In the genomic region with DNA sequence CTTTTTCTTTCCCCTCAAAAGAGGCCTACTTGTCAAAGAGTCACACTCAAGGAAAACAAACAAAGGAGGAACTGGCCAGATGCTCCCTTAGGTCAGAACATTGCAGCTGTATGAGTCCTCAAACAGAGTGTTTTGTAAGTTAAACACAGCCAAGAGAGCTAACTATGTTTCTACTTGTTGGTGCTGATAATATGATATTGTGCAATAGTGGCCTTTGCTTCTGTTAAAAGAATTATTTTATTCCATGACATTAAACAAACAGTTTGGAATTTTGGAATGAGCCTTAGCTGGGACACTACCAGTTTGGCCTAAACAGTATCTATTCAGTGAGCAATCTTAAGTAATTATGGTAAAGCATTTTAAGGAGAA, we compare ENCODE assay signal across 14 cellular contexts. TPM values are rescaled to one million over a fixed set of nuclear protein-coding genes. Genes with fewer than 3 reads are reported as not detected.
A peak's percentile ranks its signal among the peaks of the same experiment; 100 is the strongest.
DNase-seq lines count a peak whose midpoint lies in the region; ATAC-seq, FAIRE-seq and TF ChIP-seq lines count a peak whose summit lies in the region.
"Had no signal": no experiment of that assay in that cellular context is flagged by ENCODE, and none has a peak within 500 bp of the region (broad histone marks: within the 10 kb centered on the region; RNA-seq: fewer than 3 reads in every experiment).

No MANE protein-coding gene starts in this region.

- TF ChIP-seq EP300 in A549 (IDR thresholded peaks at IDR 0.05): no peak

- TF ChIP-seq CTCF in A549 (IDR thresholded peaks at IDR 0.05) (no peak), fibroblast of the aortic adventitia (IDR thresholded peaks at IDR 0.05; ENCODE audit: insufficient read depth, low read length) (no peak)

- H3K36me3 ChIP-seq in muscle layer of duodenum (ENCODE audit: control insufficient read depth in 1 of 2, insufficient read depth in 2 of 2, low read length in 2 of 2): no peaks in the 10 kb centered on the region

- TF ChIP-seq POLR2A in A549 (IDR thresholded peaks at IDR 0.05; ENCODE audit: low read length): no peak

- H3K4me1 ChIP-seq in A549 (peaks cover 6% of the 10 kb centered on the region; the same call in 2 of the 3 replicates), muscle layer of duodenum (ENCODE audit: control insufficient read depth in 1 of 2, insufficient read depth in 2 of 2, low read length in 2 of 2) (peaks cover 0 to 6% of the 10 kb centered on the region in 2 donors)

- no peak overlapping the region for H3K4me2 ChIP-seq in A549

- POLR2A ChIA-PET in A549 (lab: Yijun Ruan, JAX): interaction anchor here (0.7 kb wide), 1 partner anchor 78 kb away, joined by 6 read pairs; no protein-coding TSS in a partner anchor

- FAIRE-seq in A549 (lab: Jason Lieb, UNC): peak; percentile 72
- FAIRE-seq: endothelial cell of umbilical vein had no signal

- CTCF ChIA-PET in A549 (lab: Yijun Ruan, JAX): interaction anchor here (0.6 kb wide), 1 partner anchor 296 kb away, joined by 3 read pairs; no protein-coding TSS in a partner anchor

- H3K27me3 ChIP-seq in muscle layer of duodenum (ENCODE audit: low read depth, low read length): no peaks in the 10 kb centered on the region

- H3K27ac ChIP-seq in A549 (no peak overlapping the region), muscle layer of duodenum (ENCODE audit: low read length) (peak overlapping the region; percentile 21)

- peak in 1 of 2 experiments; percentile 11 for DNase-seq in A549 (ENCODE audit: low read depth in 1 of 2, low spot score in 1 of 2)
- peak; percentile 41 for DNase-seq in NCI-H774 (lab: John Stamatoyannopoulos, UW)
- DNase-seq in fibroblast of the aortic adventitia (ENCODE audit: low read depth): peak; percentile 98
- no peak for DNase-seq in NCI-H1105 treated with DMSO at 0.1 percent for 48 hours (lab: John Stamatoyannopoulos, UW)
- DNase-seq in SIG-M5 treated with dmso at 0.1 percent for 504 hours (lab: John Stamatoyannopoulos, UW; ENCODE audit: unreplicated experiment): no peak
- DNase-seq in activated effector memory CD4-positive, alpha-beta T cell treated with anti-CD3 and anti-CD28 coated beads, Interleukin-2, amount 50 U/mL, for 16 hours: no peak
- DNase-seq: activated CD4-positive, alpha-beta T cell treated with anti-CD3 and anti-CD28 coated beads, Interleukin-2, amount 50 U/mL, for 1 hour; activated naive CD8-positive, alpha-beta T cell treated with anti-CD3 and anti-CD28 coated beads for 36 hours; NCI-H2029 treated with DMSO at 0.1 percent for 48 hours had no signal

- ATAC-seq in A549 (no peak), GM19467 (IDR thresholded peaks at IDR 0.05; ENCODE audit: unreplicated experiment) (no peak)

- H3K4me3 ChIP-seq in A549 (no peak overlapping the region), fibroblast of the aortic adventitia (ENCODE audit: low read depth, low read length) (no peak overlapping the region), muscle layer of duodenum (ENCODE audit: low read depth in 1 of 2, low read length in 2 of 2) (no peak overlapping the region)

- TF ChIP-seq RAD21 in A549 (conservative IDR thresholded peaks at IDR 0.05 in 1 of 2, IDR thresholded peaks at IDR 0.05 in 1 of 2): no peak

- no peaks in the 10 kb centered on the region for H3K9me3 ChIP-seq in A549
- no peaks in the 10 kb centered on the region for H3K9me3 ChIP-seq in muscle layer of duodenum (ENCODE audit: control insufficient read depth in 1 of 2, low read length in 2 of 2)

TF ChIP-seq in A549, 52 proteins besides CTCF, POLR2A, EP300 and RAD21:
- no peak for TF ChIP-seq GATA3 (IDR thresholded peaks at IDR 0.05; ENCODE audit: borderline replicate concordance)
- TF ChIP-seq CEBPB (IDR thresholded peaks at IDR 0.05): peak; percentile 51 to 65; a peak in 2 of 4 replicates

RNA-seq across cellular contexts. Expression of a gene that starts 56.0 kb away (rescaled TPM):
- polyA plus RNA-seq in A549 (2011; rRNA removed) (not detected in 2 replicates), A549 (2017; fragmentation: RNase III; extraction: RNeasy Plus Mini Kit Qiagen cat#74134 plus additional on column Dnase treatment) (not detected in 3 replicates)
- polyA plus RNA-seq in A549 (2012; cell fraction: cytosol; rRNA removed): not detected in 2 replicates
- polyA plus RNA-seq in A549 (2012; cell fraction: nucleus; rRNA removed): not detected in 2 replicates
- not detected in 2 replicates for polyA minus RNA-seq in A549 (2011; rRNA and poly(A)+ RNA removed)
- total RNA-seq in fibroblast of the aortic adventitia (ENCODE audit: low replicate concordance): not detected in 2 replicates
- total RNA-seq: A673; activated naive CD8-positive, alpha-beta T cell treated with anti-CD3 and anti-CD28 coated beads for 36 hours; endothelial cell of umbilical vein; mononuclear cell had no signal
- polyA plus RNA-seq: endothelial cell of umbilical vein had no signal

RNA-seq across cellular contexts. Expression of a gene that starts 56.6 kb away (rescaled TPM):
- polyA plus RNA-seq in A549 (2011; rRNA removed): 0.31 and 0.38 TPM in 2 replicates
- 0.01 TPM in 1 of 2 replicates, not detected in the other for polyA plus RNA-seq in A549 (2012; cell fraction: cytosol; rRNA removed)
- 0.06 TPM in 1 of 2 replicates, not detected in the other for polyA plus RNA-seq in A549 (2012; cell fraction: nucleus; rRNA removed)
- polyA plus RNA-seq in A549 (2017; fragmentation: RNase III; extraction: RNeasy Plus Mini Kit Qiagen cat#74134 plus additional on column Dnase treatment): 0.72 to 0.85 TPM (median 0.80 TPM) in 3 replicates
- polyA minus RNA-seq in A549 (2011; rRNA and poly(A)+ RNA removed): not detected in 2 replicates
- 73.9 and 215 TPM in 2 replicates for total RNA-seq in fibroblast of the aortic adventitia (ENCODE audit: low replicate concordance)
- total RNA-seq: activated naive CD8-positive, alpha-beta T cell treated with anti-CD3 and anti-CD28 coated beads for 36 hours; mononuclear cell had no signal

Comparison
In these comparisons a context has a peak if more than half of its experiments do, and no peak if none do; other contexts are left out.
1. DNase-seq: peak in NCI-H774 (single experiment) and fibroblast of the aortic adventitia (single experiment); none in NCI-H1105 treated with DMSO at 0.1 percent for 48 hours (single experiment), SIG-M5 treated with dmso at 0.1 percent for 504 hours (single experiment) and activated effector memory CD4-positive, alpha-beta T cell treated with anti-CD3 and anti-CD28 coated beads, Interleukin-2, amount 50 U/mL, for 16 hours (single experiment).